Comparison of ENCODE assay signal across 1 cellular context in genomic region chr6:26205161-26205624, GRCh38.
TF ChIP-seq lines count a peak whose summit lies in the region.

No MANE protein-coding gene starts in this region.

TF ChIP-seq in K562, 482 proteins besides CTCF, POLR2A, EP300 and RAD21 (continued from another document and continues in another):
- TF ChIP-seq RNF219 (CRISPR knock-in tag; IDR thresholded peaks at IDR 0.05) (no peak), DMBX1 (CRISPR knock-in tag; IDR thresholded peaks at IDR 0.05; ENCODE audit: borderline replicate concordance) (no peak; the same call in 1 of the 2 replicates), PCBP1 (IDR thresholded peaks at IDR 0.05; ENCODE audit: low read depth, low read length, poor library complexity, severe bottlenecking) (no peak), ZBTB7A (IDR thresholded peaks at IDR 0.05; ENCODE audit: borderline replicate concordance, control insufficient read depth, low read depth, low read length) (no peak), ETV5 (CRISPR knock-in tag; IDR thresholded peaks at IDR 0.05; ENCODE audit: low read depth) (no peak), STAT6 (CRISPR knock-in tag; IDR thresholded peaks at IDR 0.05) (no peak), ZHX1 (conservative IDR thresholded peaks at IDR 0.05; ENCODE audit: low read length) (no peak), USF1 (CRISPR knock-in tag; IDR thresholded peaks at IDR 0.05) (no peak), NR2C2 (CRISPR knock-in tag; IDR thresholded peaks at IDR 0.05) (no peak), NR2C2 (tag; IDR thresholded peaks at IDR 0.05) (no peak), ZNF589 (CRISPR knock-in tag; IDR thresholded peaks at IDR 0.05; ENCODE audit: low read depth) (peak; percentile 36), BMI1 (IDR thresholded peaks at IDR 0.05; ENCODE audit: low read length) (no peak), BCOR (IDR thresholded peaks at IDR 0.05) (no peak), SRSF7 (optimal IDR thresholded peaks at IDR 0.05; ENCODE audit: low read depth, low read length) (no peak), SMARCA5 (IDR thresholded peaks at IDR 0.05) (no peak), MGA (IDR thresholded peaks at IDR 0.05) (no peak), NRF1 (conservative IDR thresholded peaks at IDR 0.05 in 1 of 2, IDR thresholded peaks at IDR 0.05 in 1 of 2) (no peak), EGR1 (conservative IDR thresholded peaks at IDR 0.05) (no peak), MCM2 (IDR thresholded peaks at IDR 0.05; ENCODE audit: low read depth) (no peak), PTRF (tag; IDR thresholded peaks at IDR 0.05) (no peak), IFI16 (CRISPR knock-in tag; IDR thresholded peaks at IDR 0.05) (no peak), SUPT5H (IDR thresholded peaks at IDR 0.05) (no peak), ZFP30 (CRISPR knock-in tag; IDR thresholded peaks at IDR 0.05; ENCODE audit: borderline replicate concordance) (peak; percentile 59; the same call in 1 of the 2 replicates), SNRNP70 (optimal IDR thresholded peaks at IDR 0.05; ENCODE audit: low read depth, low read length) (no peak), ZNF121 (CRISPR knock-in tag; conservative IDR thresholded peaks at IDR 0.05) (no peak), ARID3A (IDR thresholded peaks at IDR 0.05; ENCODE audit: borderline replicate concordance, low read depth, low read length) (no peak), ZNF764 (CRISPR knock-in tag; IDR thresholded peaks at IDR 0.05; ENCODE audit: low read depth) (no peak), FOXM1 (IDR thresholded peaks at IDR 0.05; ENCODE audit: low read depth) (no peak), FOXM1 (CRISPR knock-in tag; IDR thresholded peaks at IDR 0.05; ENCODE audit: low read depth) (no peak; the same call in 1 of the 2 replicates), MITF (IDR thresholded peaks at IDR 0.05) (no peak)
